ENCODE assay signal across 26 cellular contexts in the genomic region with DNA sequence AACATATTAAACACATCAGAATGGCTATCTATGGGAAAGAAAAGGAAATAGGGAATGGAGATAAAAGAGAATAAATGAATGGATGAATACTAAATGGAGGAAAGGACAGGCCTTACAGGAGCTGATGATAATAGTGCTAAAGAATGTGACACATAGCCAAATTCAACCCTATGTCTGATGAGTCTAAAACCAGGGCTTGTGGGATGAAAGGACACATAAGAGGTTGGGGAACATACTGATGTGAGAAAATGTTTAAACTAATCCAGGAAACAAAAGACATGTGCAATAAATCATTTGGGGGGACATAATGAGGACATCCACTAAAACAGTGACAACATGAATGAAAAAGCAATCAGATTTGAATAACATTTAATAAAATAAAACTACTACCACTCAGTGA.
DNase-seq lines count a peak whose midpoint lies in the region; ATAC-seq and TF ChIP-seq lines count a peak whose summit lies in the region.
"Had no signal": no experiment of that assay in that cellular context is flagged by ENCODE, and none has a peak within 500 bp of the region (broad histone marks: within the 10 kb centered on the region; RNA-seq: fewer than 3 reads in every experiment).

No MANE protein-coding gene starts in this region.

- no peak for DNase-seq in Calu3
- DNase-seq in M059J (ENCODE audit: low read depth) = peak; percentile 47
- peak; percentile 11 for DNase-seq in fibroblast of gingiva (ENCODE audit: low read depth)
- DNase-seq in non-pigmented ciliary epithelial cell (ENCODE audit: low read depth) = peak; percentile 22
- DNase-seq in germinal center (ENCODE audit: low spot score) = no peak
- DNase-seq in right lobe of liver = no peak
- DNase-seq: activated CD8-positive, alpha-beta T cell treated with anti-CD3 and anti-CD28 coated beads, Interleukin-2, amount 10 ng/mL, durations not matched to agents 7 days and 5 days; activated naive CD8-positive, alpha-beta T cell treated with anti-CD3 and anti-CD28 coated beads for 36 hours; Caco-2; effector CD8-positive, alpha-beta T cell; KG1; left colon; NCI-H1092 treated with DMSO at 0.1 percent for 48 hours; NCI-H526 treated with DMSO at 0.1 percent for 48 hours; OCI-M1; right cardiac atrium; SJCRH30; T-helper 2 cell; upper lobe of right lung had no signal

- no peaks in the 10 kb centered on the region for H3K27me3 ChIP-seq in right lobe of liver
- H3K27me3 ChIP-seq: foreskin keratinocyte, SJCRH30, upper lobe of right lung had no signal

- no peak for ATAC-seq in HG03571 (IDR thresholded peaks at IDR 0.05; ENCODE audit: unreplicated experiment)
- ATAC-seq in GM21825 (IDR thresholded peaks at IDR 0.05; ENCODE audit: unreplicated experiment) = no peak
- no peak for ATAC-seq in right lobe of liver
- ATAC-seq: activated CD8-positive, alpha-beta T cell treated with anti-CD3 and anti-CD28 coated beads, Interleukin-2, amount 10 ng/mL, durations not matched to agents 7 days and 5 days; foreskin keratinocyte; left colon; right cardiac atrium; upper lobe of right lung; WTC11 had no signal

- CTCF ChIA-PET in Calu3 (lab: Charles Lee) = no interaction called here

- no peak overlapping the region for H3K27ac ChIP-seq in right lobe of liver
- H3K27ac ChIP-seq: foreskin keratinocyte, SJCRH30, upper lobe of right lung had no signal

- H3K4me3 ChIP-seq in right lobe of liver = no peak overlapping the region
- H3K4me3 ChIP-seq: SJCRH30, upper lobe of right lung had no signal

- no peak overlapping the region for H3K4me3 Mint-ChIP-seq in Calu3 (ENCODE audit: low read depth, unreplicated experiment)
- H3K4me3 Mint-ChIP-seq: activated CD8-positive, alpha-beta T cell treated with anti-CD3 and anti-CD28 coated beads, Interleukin-2, amount 10 ng/mL, durations not matched to agents 7 days and 5 days; activated naive CD8-positive, alpha-beta T cell treated with anti-CD3 and anti-CD28 coated beads for 36 hours; activated T-helper 1 cell treated with anti-CD3 and anti-CD28 coated beads, Interleukin-12 subunit alpha, Interleukin-12 subunit beta, Interleukin-2, Interleukin-4 antibody, amounts not matched to agents 30 ng/mL and 10 ng/mL and 1 ng/mL, durations not matched to agents 14 hours and 24 hours and 36 hours; central memory CD8-positive, alpha-beta T cell; stimulated activated naive CD8-positive, alpha-beta T cell treated with anti-CD3 and anti-CD28 coated beads, Interleukin-15, Interleukin-2, amounts not matched to agents 100 ng/mL and 50 ng/mL, for 24 hours; WTC11 had no signal

- no peaks in the 10 kb centered on the region for H3K4me1 ChIP-seq in right lobe of liver
- H3K4me1 ChIP-seq: Caco-2, SJCRH30, upper lobe of right lung had no signal

- H3K36me3 ChIP-seq in right lobe of liver = no peaks in the 10 kb centered on the region
- H3K36me3 ChIP-seq: SJCRH30, upper lobe of right lung had no signal

- TF ChIP-seq POLR2A in right lobe of liver (IDR thresholded peaks at IDR 0.05) = no peak

- intact Hi-C loops in Calu3 (cut with micrococcal nuclease; ENCODE audit: unreplicated experiment) (no loop called here), right lobe of liver (cut with DNase I) (no loop called here)

- peak overlapping the region; percentile 31 for H3K27ac Mint-ChIP-seq in Calu3 (ENCODE audit: unreplicated experiment)
- H3K27ac Mint-ChIP-seq: activated CD8-positive, alpha-beta T cell treated with anti-CD3 and anti-CD28 coated beads, Interleukin-2, amount 10 ng/mL, durations not matched to agents 7 days and 5 days; activated naive CD8-positive, alpha-beta T cell treated with anti-CD3 and anti-CD28 coated beads for 36 hours; activated T-helper 1 cell treated with anti-CD3 and anti-CD28 coated beads, Interleukin-12 subunit alpha, Interleukin-12 subunit beta, Interleukin-2, Interleukin-4 antibody, amounts not matched to agents 30 ng/mL and 10 ng/mL and 1 ng/mL, durations not matched to agents 14 hours and 24 hours and 36 hours; stimulated activated naive CD8-positive, alpha-beta T cell treated with anti-CD3 and anti-CD28 coated beads, Interleukin-15, Interleukin-2, amounts not matched to agents 100 ng/mL and 50 ng/mL, for 24 hours; WTC11 had no signal

- BruUV-seq in Calu3 (replicated peaks; lab: Mats Ljungman, UMichigan) = no TSS peak

- no peak for TF ChIP-seq CTCF in Calu3 (IDR thresholded peaks at IDR 0.05; ENCODE audit: unreplicated experiment)
- TF ChIP-seq CTCF in right lobe of liver (IDR thresholded peaks at IDR 0.05) = no peak

- no peaks in the 10 kb centered on the region for H3K27me3 Mint-ChIP-seq in Calu3 (ENCODE audit: unreplicated experiment)
- H3K27me3 Mint-ChIP-seq: activated naive CD8-positive, alpha-beta T cell treated with anti-CD3 and anti-CD28 coated beads for 36 hours; central memory CD8-positive, alpha-beta T cell; stimulated activated naive CD8-positive, alpha-beta T cell treated with anti-CD3 and anti-CD28 coated beads, Interleukin-15, Interleukin-2, amounts not matched to agents 100 ng/mL and 50 ng/mL, for 24 hours had no signal

- no peaks in the 10 kb centered on the region for H3K36me3 Mint-ChIP-seq in Calu3 (ENCODE audit: insufficient read depth, unreplicated experiment)
- H3K36me3 Mint-ChIP-seq: WTC11 had no signal

- no peaks in the 10 kb centered on the region for H3K9me3 ChIP-seq in right lobe of liver
- H3K9me3 ChIP-seq: Caco-2, SJCRH30, upper lobe of right lung had no signal

- H3K4me1 Mint-ChIP-seq in Calu3 (ENCODE audit: low read depth, unreplicated experiment) = peaks cover 22% of the 10 kb centered on the region
- H3K4me1 Mint-ChIP-seq: central memory CD8-positive, alpha-beta T cell had no signal

- no peaks in the 10 kb centered on the region for H3K9me3 Mint-ChIP-seq in Calu3 (ENCODE audit: low read depth, unreplicated experiment)
- H3K9me3 Mint-ChIP-seq: activated naive CD8-positive, alpha-beta T cell treated with anti-CD3 and anti-CD28 coated beads for 36 hours; activated T-helper 1 cell treated with anti-CD3 and anti-CD28 coated beads, Interleukin-12 subunit alpha, Interleukin-12 subunit beta, Interleukin-2, Interleukin-4 antibody, amounts not matched to agents 30 ng/mL and 10 ng/mL and 1 ng/mL, durations not matched to agents 14 hours and 24 hours and 36 hours; central memory CD8-positive, alpha-beta T cell; stimulated activated naive CD8-positive, alpha-beta T cell treated with anti-CD3 and anti-CD28 coated beads, Interleukin-15, Interleukin-2, amounts not matched to agents 100 ng/mL and 50 ng/mL, for 24 hours; WTC11 had no signal

Comparison
In these comparisons a context has a peak if more than half of its experiments do, and no peak if none do; other contexts are left out.
1. DNase-seq: peak in M059J (single experiment), fibroblast of gingiva (single experiment) and non-pigmented ciliary epithelial cell (single experiment); none in Calu3 (single experiment), germinal center (single experiment) and right lobe of liver (0 of 3).